Comparison of ENCODE assay signal across 8 cellular contexts in the genomic region with DNA sequence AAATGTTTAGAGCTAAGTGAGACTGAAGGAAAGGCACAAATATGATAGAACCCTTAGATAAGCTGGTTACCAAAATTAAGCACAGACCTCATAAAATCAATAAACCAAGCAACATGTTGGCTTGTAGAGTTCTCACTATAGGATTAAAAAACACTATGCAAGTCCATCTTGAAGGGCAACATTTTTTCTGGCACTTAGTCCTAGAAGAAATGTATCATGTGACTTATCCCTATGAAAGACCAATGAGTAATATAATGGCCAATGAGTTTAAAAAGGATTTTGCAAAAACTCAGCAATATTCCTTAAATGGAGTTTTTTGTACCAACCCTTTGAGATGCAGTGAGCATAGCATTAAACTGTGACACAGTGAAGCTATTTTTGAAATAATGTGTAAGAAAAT.
"Had no signal": no experiment of that assay in that cellular context is flagged by ENCODE, and none has a peak within 500 bp of the region (broad histone marks: within the 10 kb centered on the region; RNA-seq: fewer than 3 reads in every experiment).

No MANE protein-coding gene starts in this region.

- DNase-seq: GM23248, GOT3, H7, HFFc6, KG1 had no signal

- H3K36me3 ChIP-seq: HAP-1 had no signal

- ATAC-seq: HCT116 had no signal

- H3K9ac ChIP-seq: GM23248 had no signal

- H3K4me1 ChIP-seq: HAP-1 had no signal

- H3K27ac ChIP-seq: GM23248, HL-60 had no signal

- H3K9me3 ChIP-seq: HAP-1 had no signal

- H3K4me3 ChIP-seq: GM23248, HAP-1 had no signal

- H2AFZ ChIP-seq: GM23248 had no signal
